Comparison of ENCODE assay signal across 18 cellular contexts in genomic region chr3:53078656-53079055, GRCh38. TPM values are rescaled to one million over a fixed set of nuclear protein-coding genes. Genes with fewer than 3 reads are reported as not detected.
DNase-seq lines count a peak whose midpoint lies in the region; ATAC-seq, FAIRE-seq and TF ChIP-seq lines count a peak whose summit lies in the region.
"Had no signal": no experiment of that assay in that cellular context is flagged by ENCODE, and none has a peak within 500 bp of the region (broad histone marks: within the 10 kb centered on the region; RNA-seq: fewer than 3 reads in every experiment).

No MANE protein-coding gene starts in this region.

- POLR2A ChIA-PET in HepG2 (lab: Yijun Ruan, JAX), result no interaction called here
- POLR2A ChIA-PET in K562 (lab: Yijun Ruan, JAX), result interaction anchor here (1.6 kb wide), 1 partner anchor 10 kb away, joined by 4 read pairs; no protein-coding TSS in a partner anchor

- TF ChIP-seq EP300 in HepG2 (IDR thresholded peaks at IDR 0.05; ENCODE audit: low read depth in 2 of 2, low read length in 2 of 2) (no peak), HepG2 (CRISPR knock-in tag; IDR thresholded peaks at IDR 0.05; ENCODE audit: borderline replicate concordance) (no peak), K562 (IDR thresholded peaks at IDR 0.05; ENCODE audit: low read length) (no peak)

- CTCF ChIA-PET in HepG2 (lab: Yijun Ruan, JAX; ENCODE audit: low intra/inter-chr PET ratio, low total read pairs) (no interaction called here), K562 (lab: Yijun Ruan, JAX; ENCODE audit: low intra/inter-chr PET ratio) (no interaction called here)

- H3K27me3 ChIP-seq in HepG2 (ENCODE audit: control insufficient read depth in 1 of 2, insufficient read depth in 2 of 2, low read length in 2 of 2) (no peaks in the 10 kb centered on the region), right lobe of liver (no peaks in the 10 kb centered on the region), K562 (ENCODE audit: control insufficient read depth in 2 of 2, insufficient read depth in 2 of 2, low read length in 2 of 2) (no peaks in the 10 kb centered on the region)
- H3K27me3 ChIP-seq: BE2C had no signal

- BruUV-seq in HepG2 (replicated peaks; lab: Mats Ljungman, UMichigan), result no TSS peak
- BruUV-seq in K562 (replicated peaks; lab: Mats Ljungman, UMichigan), result no TSS peak

- no peaks in the 10 kb centered on the region for H4K20me1 ChIP-seq in HepG2 (ENCODE audit: insufficient read depth, low read length)
- H4K20me1 ChIP-seq in K562 (replicated peaks; ENCODE audit: control insufficient read depth, insufficient read depth, low read length), result no peaks in the 10 kb centered on the region

- 56% methylated on average over 3 of the region's 3 CpGs for WGBS in HepG2 (ENCODE audit: low lambda C conversion rate)
- 78% methylated on average over 3 of the region's 3 CpGs for WGBS in right lobe of liver (ENCODE audit: insufficient coverage, low coverage, low lambda C conversion rate, missing lambda C conversion rate)
- 47% methylated on average over 3 of the region's 3 CpGs for WGBS in K562 (ENCODE audit: insufficient coverage, low coverage, missing lambda C conversion rate)

- TF ChIP-seq CTCF in HepG2 (CRISPR knock-in tag; IDR thresholded peaks at IDR 0.05), result no peak
- TF ChIP-seq CTCF in right lobe of liver (IDR thresholded peaks at IDR 0.05), result no peak
- no peak for TF ChIP-seq CTCF in K562 (IDR thresholded peaks at IDR 0.05 in 2 of 3, conservative IDR thresholded peaks at IDR 0.05 in 1 of 3; ENCODE audit: insufficient read depth in 2 of 3, low read depth in 1 of 3, low read length in 3 of 3)

- H3K4me3 ChIP-seq in HepG2 (replicated peaks in 1 of 3; ENCODE audit: insufficient read depth in 1 of 3, low read depth in 2 of 3, low read length in 3 of 3) (no peak overlapping the region), right lobe of liver (no peak overlapping the region), K562 (no peak overlapping the region)
- H3K4me3 ChIP-seq: GM23248, HAP-1 had no signal

- TF ChIP-seq POLR2A in HepG2 (IDR thresholded peaks at IDR 0.05; ENCODE audit: insufficient read depth in 1 of 2, low read depth in 2 of 2, low read length in 2 of 2), result no peak
- TF ChIP-seq POLR2A in right lobe of liver (IDR thresholded peaks at IDR 0.05), result no peak
- no peak for TF ChIP-seq POLR2A in K562 (conservative IDR thresholded peaks at IDR 0.05)

- H3K27ac ChIP-seq in HepG2 (ENCODE audit: extremely low read length, insufficient read depth, low read length) (no peak overlapping the region), right lobe of liver (no peak overlapping the region), K562 (ENCODE audit: extremely low read depth, low read depth, low read length) (no peak overlapping the region)
- H3K27ac ChIP-seq: GM23248 had no signal

- H3K9me3 ChIP-seq in HepG2 (ENCODE audit: low read length) (no peaks in the 10 kb centered on the region), right lobe of liver (no peaks in the 10 kb centered on the region), K562 (replicated peaks; ENCODE audit: control insufficient read depth, insufficient read depth, low read depth, low read length) (no peaks in the 10 kb centered on the region)
- H3K9me3 ChIP-seq: BE2C, Caco-2, HAP-1 had no signal

- H3K4me2 ChIP-seq in HepG2 (ENCODE audit: low read depth, low read length) (no peak overlapping the region), K562 (ENCODE audit: insufficient read depth, low read length) (no peak overlapping the region)

- H3K9ac ChIP-seq in HepG2 (ENCODE audit: insufficient read depth, low read depth, low read length), result no peak overlapping the region
- H3K9ac ChIP-seq in K562 (ENCODE audit: insufficient read depth in 1 of 2, low read depth in 2 of 2, low read length in 2 of 2), result no peak overlapping the region
- H3K9ac ChIP-seq: GM23248 had no signal

- intact Hi-C loops in HepG2 (cut with micrococcal nuclease; ENCODE audit: unreplicated experiment) (loop anchor here (10.0 kb wide), 1 partner anchor 334 kb away; no protein-coding TSS in a partner anchor), right lobe of liver (cut with DNase I) (loop anchor here (10.0 kb wide), 2 partner anchors 214 to 224 kb away; no protein-coding TSS in a partner anchor), K562 (cut with micrococcal nuclease) (loop anchor here (10.0 kb wide), 1 partner anchor 334 kb away; no protein-coding TSS in a partner anchor), posterior vena cava (cut with DNase I) (loop anchor here in 1 of 2 donors (10.0 kb wide), 2 partner anchors 144 to 334 kb away; no protein-coding TSS in a partner anchor)

- H3K4me1 ChIP-seq in HepG2 (ENCODE audit: insufficient read depth, low read length), result peaks cover 12% of the 10 kb centered on the region
- peaks cover 0 to 7% (median 0%) of the 10 kb centered on the region in 4 donors for H3K4me1 ChIP-seq in right lobe of liver
- peaks cover 4 to 7% of the 10 kb centered on the region in 2 experiments; a peak in 4 of 5 replicates for H3K4me1 ChIP-seq in K562 (replicated peaks in 1 of 2; ENCODE audit: control insufficient read depth in 2 of 2, insufficient read depth in 2 of 2, low read length in 2 of 2)
- H3K4me1 ChIP-seq: HAP-1 had no signal

- in situ Hi-C loops in HepG2 (cut with HindIII; ENCODE audit: extremely low pct_ligation_motif_present, low pct_unique_long_range_greater_than_20kb) (loop anchor here (5.0 kb wide), 1 partner anchor 226 kb away; no protein-coding TSS in a partner anchor), K562 (cut with MboI) (loop anchor here (10.0 kb wide), 1 partner anchor 234 kb away; no protein-coding TSS in a partner anchor)

- H3K79me2 ChIP-seq in HepG2 (ENCODE audit: insufficient read depth, low read length) (no peaks in the 10 kb centered on the region), K562 (ENCODE audit: control insufficient read depth, insufficient read depth, low read length) (no peaks in the 10 kb centered on the region)

- no peak overlapping the region for H2AFZ ChIP-seq in HepG2 (ENCODE audit: low read length)
- no peak overlapping the region for H2AFZ ChIP-seq in K562 (ENCODE audit: low read depth, low read length)
- H2AFZ ChIP-seq: GM23248 had no signal

- no peak for TF ChIP-seq RAD21 in HepG2 (CRISPR knock-in tag; IDR thresholded peaks at IDR 0.05)
- TF ChIP-seq RAD21 in K562 (CRISPR knock-in tag; conservative IDR thresholded peaks at IDR 0.05 in 1 of 2, IDR thresholded peaks at IDR 0.05 in 1 of 2), result no peak

- FAIRE-seq in HepG2 (lab: Jason Lieb, UNC), result no peak
- no peak for FAIRE-seq in K562 (lab: Jason Lieb, UNC)
- FAIRE-seq: A204.1, D721Med, G401.6, GM12891, GM18507 had no signal

- no peaks in the 10 kb centered on the region for H3K36me3 ChIP-seq in HepG2 (replicated peaks in 1 of 2; ENCODE audit: control insufficient read depth in 1 of 2, insufficient read depth in 2 of 2, low read length in 2 of 2)
- no peaks in the 10 kb centered on the region for H3K36me3 ChIP-seq in right lobe of liver
- no peaks in the 10 kb centered on the region for H3K36me3 ChIP-seq in K562 (ENCODE audit: control insufficient read depth, insufficient read depth, low read length)
- H3K36me3 ChIP-seq: BE2C, HAP-1 had no signal

- DNase-seq in HepG2 (ENCODE audit: low spot score), result no peak
- no peak for DNase-seq in right lobe of liver
- DNase-seq in K562 (ENCODE audit: extremely low read depth in 1 of 4, low spot score in 3 of 4), result no peak
- DNase-seq in posterior vena cava (ENCODE audit: low spot score), result peak; percentile 68
- DNase-seq in SW480 (ENCODE audit: low spot score), result no peak
- no peak for DNase-seq in effector CD8-positive, alpha-beta T cell (lab: John Stamatoyannopoulos, UW)
- DNase-seq: ACHN; BE2C; C1 segment of cervical spinal cord; Caco-2; CD4-positive, CD25-positive, alpha-beta regulatory T cell; GM23248 had no signal

- no peak for ATAC-seq in HepG2
- no peak for ATAC-seq in right lobe of liver
- ATAC-seq in K562, result no peak

- no peaks in the 10 kb centered on the region for H3K9me1 ChIP-seq in K562 (ENCODE audit: control insufficient read depth, insufficient read depth, low read length)

RNA-seq across cellular contexts. Expression of gene SFMBT1, which starts 32.8 kb away (rescaled TPM):
- total RNA-seq in HepG2 (2016; rRNA removed; fragmentation: Illumina TruSeq; extraction: Trizol), result 12.8 and 15.6 TPM in 2 replicates
- 8.9 and 9.3 TPM in 2 replicates for total RNA-seq in HepG2 (2016; cell fraction: cytosol; rRNA removed; fragmentation: Illumina TruSeq; extraction: Trizol; ENCODE audit: low read depth)
- 14.5 and 15.1 TPM in 2 replicates for total RNA-seq in HepG2 (2016; cell fraction: insoluble cytoplasmic fraction; rRNA removed; fragmentation: Illumina TruSeq; extraction: Trizol)
- 10.0 and 10.3 TPM in 2 replicates for total RNA-seq in HepG2 (2016; cell fraction: membrane; rRNA removed; fragmentation: Illumina TruSeq; extraction: Trizol)
- 9.9 and 12.6 TPM in 2 replicates for total RNA-seq in HepG2 (2016; cell fraction: nucleus; rRNA removed; fragmentation: Illumina TruSeq; extraction: Trizol)
- 3.8 and 4.0 TPM in 2 replicates for polyA plus RNA-seq in HepG2 (2011; rRNA removed)
- 2.9 and 3.8 TPM in 2 replicates for polyA plus RNA-seq in HepG2 (2011; cell fraction: cytosol; rRNA removed)
- polyA plus RNA-seq in HepG2 (2011; cell fraction: nucleus; rRNA removed), result 3.1 and 5.0 TPM in 2 replicates
- polyA plus RNA-seq in HepG2 (2012), result 3.3 TPM in 2 replicates
- 1.5 TPM in 2 replicates for polyA plus RNA-seq in HepG2 (2016; cell fraction: cytosol; fragmentation: Illumina TruSeq; extraction: Trizol; ENCODE audit: low read depth)
- 9.8 and 11.0 TPM in 2 replicates for polyA plus RNA-seq in HepG2 (2016; cell fraction: insoluble cytoplasmic fraction; fragmentation: Illumina TruSeq; extraction: Trizol; ENCODE audit: low read depth)
- polyA plus RNA-seq in HepG2 (2016; cell fraction: membrane; fragmentation: Illumina TruSeq; extraction: Trizol; ENCODE audit: low read depth), result 4.1 and 4.6 TPM in 2 replicates
- 9.0 and 10.5 TPM in 2 replicates for polyA plus RNA-seq in HepG2 (2016; cell fraction: nucleus; fragmentation: Illumina TruSeq; extraction: Trizol; ENCODE audit: insufficient read depth, low read depth)
- polyA minus RNA-seq in HepG2 (2011; rRNA and poly(A)+ RNA removed; ENCODE audit: low replicate concordance), result 13.9 and 50.6 TPM in 2 replicates
- polyA minus RNA-seq in HepG2 (2011; cell fraction: cytosol; rRNA and poly(A)+ RNA removed), result 5.8 and 10.0 TPM in 2 replicates
- 13.1 and 13.9 TPM in 2 replicates for polyA minus RNA-seq in HepG2 (2011; cell fraction: nucleus; rRNA and poly(A)+ RNA removed)
- total RNA-seq in right lobe of liver, result 10 to 100 TPM in 4 of 6 experiments, 1 to 10 TPM in 2; 9.2 to 14.0 (median 10.7) TPM
- 9.9 and 14.6 TPM in 2 replicates for total RNA-seq in K562 (2011; cell fraction: chromatin; rRNA removed; ENCODE audit: low replicate concordance)
- 3.7 and 5.5 TPM in 2 replicates for total RNA-seq in K562 (2011; cell fraction: nucleolus; rRNA removed)
- 5.8 and 6.8 TPM in 2 replicates for total RNA-seq in K562 (2011; cell fraction: nucleoplasm; rRNA removed)
- total RNA-seq in K562 (2014; rRNA removed), result 3.4 and 7.2 TPM in 2 replicates
- 4.9 and 5.2 TPM in 2 replicates for total RNA-seq in K562 (2014; rRNA removed; fragmentation: Illumina TruSeq; extraction: Trizol)
- 4.6 and 5.7 TPM in 2 replicates for total RNA-seq in K562 (2015; rRNA removed; fragmentation: Illumina TruSeq; extraction: Trizol)
- total RNA-seq in K562 (2021), result 5.9 and 6.6 TPM in 2 replicates
- polyA plus RNA-seq in K562 (2011; rRNA removed), result 3.7 and 3.8 TPM in 2 replicates
- polyA plus RNA-seq in K562 (2011; cell fraction: cytosol; rRNA removed), result 1.4 and 3.6 TPM in 2 replicates
- polyA plus RNA-seq in K562 (2011; cell fraction: nucleus; rRNA removed), result 4.4 and 5.8 TPM in 2 replicates
- 3.3 and 3.8 TPM in 2 replicates for polyA plus RNA-seq in K562 (2012)
- polyA plus RNA-seq in K562 (2014; fragmentation: Illumina TruSeq; extraction: Trizol), result 3.2 and 3.3 TPM in 2 replicates
- polyA plus RNA-seq in K562 (2014; fragmentation: Nextera tagmentation; extraction: Ambion mirVana), result 1 to 10 TPM in 1 of 2 experiments, under 1 TPM in 1; 0.76 to 1.4 TPM
- 3.6 and 3.9 TPM in 2 replicates for polyA plus RNA-seq in K562 (2014; rRNA removed)
- 11.0 and 11.2 TPM in 2 replicates for polyA minus RNA-seq in K562 (2011; rRNA and poly(A)+ RNA removed)
- polyA minus RNA-seq in K562 (2011; cell fraction: cytosol; rRNA and poly(A)+ RNA removed), result 4.4 and 7.1 TPM in 2 replicates
- 4.2 and 7.0 TPM in 2 replicates for polyA minus RNA-seq in K562 (2011; cell fraction: nucleus; rRNA and poly(A)+ RNA removed)
- total RNA-seq in posterior vena cava, result 1 to 10 TPM; 9.4 to 9.8 TPM

RNA-seq across cellular contexts. Expression of gene RFT1, which starts 51.6 kb away (rescaled TPM):
- total RNA-seq in HepG2 (2016; rRNA removed; fragmentation: Illumina TruSeq; extraction: Trizol) (25.7 and 37.0 TPM in 2 replicates), right lobe of liver (10 to 100 TPM in 4 of 6 experiments, 1 to 10 TPM in 2; 9.3 to 12.4 (median 10.4) TPM), K562 (2014; rRNA removed) (4.4 and 6.2 TPM in 2 replicates), K562 (2014; rRNA removed; fragmentation: Illumina TruSeq; extraction: Trizol) (6.1 and 6.2 TPM in 2 replicates), K562 (2015; rRNA removed; fragmentation: Illumina TruSeq; extraction: Trizol) (5.0 and 6.0 TPM in 2 replicates), K562 (2021) (10.9 and 13.9 TPM in 2 replicates), posterior vena cava (10 to 100 TPM; 13.6 to 15.7 TPM)
- total RNA-seq in HepG2 (2016; cell fraction: cytosol; rRNA removed; fragmentation: Illumina TruSeq; extraction: Trizol; ENCODE audit: low read depth), result 4.3 and 5.1 TPM in 2 replicates
- total RNA-seq in HepG2 (2016; cell fraction: insoluble cytoplasmic fraction; rRNA removed; fragmentation: Illumina TruSeq; extraction: Trizol), result 25.2 and 37.3 TPM in 2 replicates
- total RNA-seq in HepG2 (2016; cell fraction: membrane; rRNA removed; fragmentation: Illumina TruSeq; extraction: Trizol), result 14.7 and 16.2 TPM in 2 replicates
- total RNA-seq in HepG2 (2016; cell fraction: nucleus; rRNA removed; fragmentation: Illumina TruSeq; extraction: Trizol), result 30.4 and 35.0 TPM in 2 replicates
- polyA plus RNA-seq in HepG2 (2011; rRNA removed) (21.0 and 23.2 TPM in 2 replicates), K562 (2011; rRNA removed) (16.5 and 23.8 TPM in 2 replicates), K562 (2014; fragmentation: Illumina TruSeq; extraction: Trizol) (10.5 and 11.3 TPM in 2 replicates), K562 (2014; fragmentation: Nextera tagmentation; extraction: Ambion mirVana) (1 to 10 TPM; 7.4 to 9.0 TPM), K562 (2014; rRNA removed) (8.9 and 10.1 TPM in 2 replicates)
- polyA plus RNA-seq in HepG2 (2011; cell fraction: cytosol; rRNA removed), result 21.9 and 27.5 TPM in 2 replicates
- polyA plus RNA-seq in HepG2 (2011; cell fraction: nucleus; rRNA removed), result 11.4 TPM in 2 replicates
- polyA plus RNA-seq in HepG2 (2012), result 13.7 and 19.5 TPM in 2 replicates
- 5.2 and 6.1 TPM in 2 replicates for polyA plus RNA-seq in HepG2 (2016; cell fraction: cytosol; fragmentation: Illumina TruSeq; extraction: Trizol; ENCODE audit: low read depth)
- polyA plus RNA-seq in HepG2 (2016; cell fraction: insoluble cytoplasmic fraction; fragmentation: Illumina TruSeq; extraction: Trizol; ENCODE audit: low read depth), result 20.1 and 21.3 TPM in 2 replicates
- 10.2 and 12.2 TPM in 2 replicates for polyA plus RNA-seq in HepG2 (2016; cell fraction: membrane; fragmentation: Illumina TruSeq; extraction: Trizol; ENCODE audit: low read depth)
- polyA plus RNA-seq in HepG2 (2016; cell fraction: nucleus; fragmentation: Illumina TruSeq; extraction: Trizol; ENCODE audit: insufficient read depth, low read depth), result 32.4 and 36.2 TPM in 2 replicates
- polyA minus RNA-seq in HepG2 (2011; rRNA and poly(A)+ RNA removed; ENCODE audit: low replicate concordance), result 79.7 and 80.7 TPM in 2 replicates
- polyA minus RNA-seq in HepG2 (2011; cell fraction: cytosol; rRNA and poly(A)+ RNA removed), result 17.0 and 17.7 TPM in 2 replicates
- 15.6 and 15.8 TPM in 2 replicates for polyA minus RNA-seq in HepG2 (2011; cell fraction: nucleus; rRNA and poly(A)+ RNA removed)
- total RNA-seq in K562 (2011; cell fraction: chromatin; rRNA removed; ENCODE audit: low replicate concordance), result 24.4 and 29.3 TPM in 2 replicates
- 21.2 and 22.3 TPM in 2 replicates for total RNA-seq in K562 (2011; cell fraction: nucleolus; rRNA removed)
- total RNA-seq in K562 (2011; cell fraction: nucleoplasm; rRNA removed), result 25.0 and 27.3 TPM in 2 replicates
- polyA plus RNA-seq in K562 (2011; cell fraction: cytosol; rRNA removed), result 22.8 and 23.1 TPM in 2 replicates
- polyA plus RNA-seq in K562 (2011; cell fraction: nucleus; rRNA removed), result 12.2 and 13.6 TPM in 2 replicates
- 11.8 and 16.9 TPM in 2 replicates for polyA plus RNA-seq in K562 (2012)
- polyA minus RNA-seq in K562 (2011; rRNA and poly(A)+ RNA removed), result 26.4 and 34.0 TPM in 2 replicates
- 4.4 and 10.6 TPM in 2 replicates for polyA minus RNA-seq in K562 (2011; cell fraction: cytosol; rRNA and poly(A)+ RNA removed)
- polyA minus RNA-seq in K562 (2011; cell fraction: nucleus; rRNA and poly(A)+ RNA removed), result 7.3 and 8.2 TPM in 2 replicates

Comparison
In these comparisons a context has a peak if more than half of its experiments do, and no peak if none do; other contexts are left out.
1. Of the 241 proteins assayed by ChIP-seq in both HepG2 and K562: peak only in HepG2: CEBPB; only in K562: none; in both: none; in neither: 239; mixed calls (peak in some experiments, not most) for 1.